In genomic region chr18:61435064-61435652, GRCh38 we compare ENCODE assay signal across 8 cellular contexts.
DNase-seq lines count a peak whose midpoint lies in the region; ATAC-seq and TF ChIP-seq lines count a peak whose summit lies in the region.

No MANE protein-coding gene starts in this region.

- TF ChIP-seq CTCF in fibroblast of pulmonary artery (IDR thresholded peaks at IDR 0.05; ENCODE audit: low read length, missing control alignments) = peak; percentile 60

- ATAC-seq in GM18498 (IDR thresholded peaks at IDR 0.05; ENCODE audit: unreplicated experiment) = peak; percentile 72
- ATAC-seq in HG02798 (IDR thresholded peaks at IDR 0.05; ENCODE audit: poor library complexity, unreplicated experiment) = peak; percentile 93
- no peak for ATAC-seq in sciatic nerve

- H3K4me3 ChIP-seq in fibroblast of pulmonary artery (replicated peaks; ENCODE audit: low read depth, low read length) = no peak overlapping the region

- DNase-seq in AG08396 (ENCODE audit: low spot score) (peak; percentile 15), NCI-H69 (lab: John Stamatoyannopoulos, UW) (peak; percentile 81), fibroblast of pulmonary artery (ENCODE audit: low read depth) (peak; percentile 11), GOT3 (lab: John Stamatoyannopoulos, UW) (no peak), NCI-H1048 (lab: John Stamatoyannopoulos, UW) (no peak), sciatic nerve (ENCODE audit: low spot score) (no peak)

- intact Hi-C loops in sciatic nerve (cut with DNase I) = no loop called here

Comparison
In these comparisons a context has a peak if more than half of its experiments do, and no peak if none do; other contexts are left out.
1. DNase-seq: peak in AG08396 (single experiment), NCI-H69 (single experiment) and fibroblast of pulmonary artery (single experiment); none in GOT3 (single experiment), NCI-H1048 (single experiment) and sciatic nerve (single experiment).